ENCODE assay signal across 9 cellular contexts in genomic region chr2:219352448-219353023, GRCh38. TPM values are rescaled to one million over a fixed set of nuclear protein-coding genes. Genes with fewer than 3 reads are reported as not detected.
DNase-seq lines count a peak whose midpoint lies in the region; ATAC-seq, FAIRE-seq and TF ChIP-seq lines count a peak whose summit lies in the region.
"Had no signal": no experiment of that assay in that cellular context is flagged by ENCODE, and none has a peak within 500 bp of the region (broad histone marks: within the 10 kb centered on the region; RNA-seq: fewer than 3 reads in every experiment).

No MANE protein-coding gene starts in this region.

- CTCF ChIA-PET in H1 (lab: Charles Lee; ENCODE audit: partially characterized antibody), result interaction anchor here (0.6 to 8.0 kb wide), 32 partner anchors 8 to 272 kb away, joined by 3 to 91 read pairs (median 5); partner anchors contain the start of genes DNAJB2, GLB1L, RESP18 and STK16

- no peak overlapping the region for H2AFZ ChIP-seq in H1 (ENCODE audit: low read length)

- no peak overlapping the region for H3K4me2 ChIP-seq in H1 (ENCODE audit: insufficient read depth in 1 of 2, low read depth in 2 of 2, low read length in 2 of 2)

- H3K4ac ChIP-seq in H1 (replicated peaks; ENCODE audit: insufficient read length, low read depth, low read length), result no peak overlapping the region

- no peak overlapping the region for H3K56ac ChIP-seq in H1 (replicated peaks; ENCODE audit: insufficient read length, low read depth, low read length)

- no peak overlapping the region for H2BK5ac ChIP-seq in H1 (ENCODE audit: low read depth, low read length)

- H3K23ac ChIP-seq in H1 (ENCODE audit: insufficient read length), result no peak overlapping the region

- H4K91ac ChIP-seq in H1 (replicated peaks; ENCODE audit: insufficient read length, low read length), result no peak overlapping the region

- H3K9me3 ChIP-seq in H1 (ENCODE audit: insufficient read depth in 2 of 2, low read depth in 1 of 2, low read length in 1 of 2), result no peaks in the 10 kb centered on the region
- H3K9me3 ChIP-seq in mucosa of descending colon, result no peaks in the 10 kb centered on the region

- POLR2A ChIA-PET in H1 (lab: Charles Lee; ENCODE audit: partially characterized antibody), result no interaction called here

- TF ChIP-seq CTCF in H1 (IDR thresholded peaks at IDR 0.05; ENCODE audit: control extremely low read depth in 1 of 3, insufficient read depth in 1 of 3, low read depth in 1 of 3, low read length in 3 of 3) (peak; percentile 59 to 85 (median 81)), mucosa of descending colon (IDR thresholded peaks at IDR 0.05) (peak; percentile 45)

- H3K4me3 Mint-ChIP-seq in stimulated activated naive B cell treated with anti-CD40 and anti-IgM and Interleukin-4, amounts not matched to agents 10 μg/mL and 1 μg/mL and 100 μg/mL, for 72 hours, result no peak overlapping the region

- H3K79me2 ChIP-seq in H1 (ENCODE audit: control insufficient read depth in 1 of 2, insufficient read depth in 2 of 2, low read length in 2 of 2), result no peaks in the 10 kb centered on the region

- peak; percentile 74 to 77 for TF ChIP-seq RAD21 in H1 (IDR thresholded peaks at IDR 0.05 in 1 of 2, conservative IDR thresholded peaks at IDR 0.05 in 1 of 2; ENCODE audit: low read depth in 2 of 2, low read length in 2 of 2)

- no peaks in the 10 kb centered on the region for H3K23me2 ChIP-seq in H1 (ENCODE audit: low read depth, low read length)

- no peak for TF ChIP-seq POLR2A in H1 (IDR thresholded peaks at IDR 0.05; ENCODE audit: control extremely low read depth in 1 of 2, low read depth in 2 of 2, low read length in 2 of 2)

- H2BK12ac ChIP-seq in H1 (ENCODE audit: low read depth, low read length), result no peak overlapping the region

- H2AK5ac ChIP-seq in H1 (ENCODE audit: low read depth, low read length), result no peak overlapping the region

- H2BK120ac ChIP-seq in H1 (replicated peaks; ENCODE audit: low read depth, low read length), result no peak overlapping the region

- ATAC-seq in HG02981 (IDR thresholded peaks at IDR 0.05; ENCODE audit: unreplicated experiment) (peak; percentile 72), mucosa of descending colon (peak; percentile 84), GM18520 (IDR thresholded peaks at IDR 0.05; ENCODE audit: unreplicated experiment) (no peak)
- peak; percentile 78 to 84 for ATAC-seq in stimulated activated naive B cell treated with anti-CD40 and anti-IgM and Interleukin-4, amounts not matched to agents 10 μg/mL and 1 μg/mL and 100 μg/mL, for 72 hours (replicated peaks)

- no peak overlapping the region for H3K4me3 ChIP-seq in H1 (ENCODE audit: extremely low read depth in 1 of 4, insufficient read depth in 2 of 4, low read depth in 3 of 4, low read length in 4 of 4)
- H3K4me3 ChIP-seq in mucosa of descending colon, result no peak overlapping the region

- intact Hi-C loops in mucosa of descending colon (cut with DNase I, micrococcal nuclease), result no loop called here

- H3K9me3 Mint-ChIP-seq in stimulated activated naive B cell treated with anti-CD40 and anti-IgM and Interleukin-4, amounts not matched to agents 10 μg/mL and 1 μg/mL and 100 μg/mL, for 72 hours, result no peaks in the 10 kb centered on the region

- H2BK20ac ChIP-seq in H1 (ENCODE audit: low read length), result no peak overlapping the region

- peak; percentile 81 for FAIRE-seq in H1 (lab: Jason Lieb, UNC)
- FAIRE-seq: colon had no signal

- H3K36me3 Mint-ChIP-seq in stimulated activated naive B cell treated with anti-CD40 and anti-IgM and Interleukin-4, amounts not matched to agents 10 μg/mL and 1 μg/mL and 100 μg/mL, for 72 hours, result no peaks in the 10 kb centered on the region

- no peak overlapping the region for H3K27ac ChIP-seq in H1 (ENCODE audit: low read depth, low read length)

- H3K27ac Mint-ChIP-seq in stimulated activated naive B cell treated with anti-CD40 and anti-IgM and Interleukin-4, amounts not matched to agents 10 μg/mL and 1 μg/mL and 100 μg/mL, for 72 hours, result no peak overlapping the region

- no peaks in the 10 kb centered on the region for H3K79me1 ChIP-seq in H1 (ENCODE audit: low read depth, low read length)

- WGBS in H1 (ENCODE audit: extremely low coverage in 1 of 2, insufficient coverage in 1 of 2, insufficient read length in 1 of 2, insufficient replicate concordance in 2 of 2, low coverage in 1 of 2, low lambda C conversion rate in 2 of 2, missing lambda C conversion rate in 1 of 2), 2 experiments, result 49% methylated on average over 5 of the region's 5 CpGs; no CpG with 5 or more reads in 1 of the 2 experiments

- peaks cover 0 to 3% (median 0%) of the 10 kb centered on the region in 4 experiments; a peak in 1 of 7 replicates for H3K4me1 ChIP-seq in H1 (replicated peaks in 1 of 4; ENCODE audit: control insufficient read depth in 3 of 4, insufficient read depth in 4 of 4, low read length in 3 of 4)
- H3K4me1 ChIP-seq in mucosa of descending colon (ENCODE audit: low read depth), result no peaks in the 10 kb centered on the region

- no peak overlapping the region for H3K9ac ChIP-seq in H1 (replicated peaks in 1 of 4; ENCODE audit: extremely low read depth in 1 of 4, low read depth in 3 of 4, low read length in 3 of 4)

- H4K5ac ChIP-seq in H1 (ENCODE audit: insufficient read length, low read depth, low read length), result no peak overlapping the region

- no peak overlapping the region for H4K8ac ChIP-seq in H1 (ENCODE audit: extremely low read depth, insufficient read depth, low read length)

- H2BK15ac ChIP-seq in H1 (ENCODE audit: low read length), result no peak overlapping the region

- no peaks in the 10 kb centered on the region for H4K20me1 ChIP-seq in H1 (replicated peaks in 1 of 2; ENCODE audit: control insufficient read depth in 1 of 2, insufficient read depth in 2 of 2, low read length in 2 of 2)

- H3K36me3 ChIP-seq in H1 (ENCODE audit: control insufficient read depth in 2 of 4, insufficient read depth in 4 of 4, low read length in 3 of 4), result no peaks in the 10 kb centered on the region
- no peaks in the 10 kb centered on the region for H3K36me3 ChIP-seq in mucosa of descending colon (ENCODE audit: low read depth)

- peaks cover 4 to 13% (median 8%) of the 10 kb centered on the region in 4 experiments for H3K27me3 ChIP-seq in H1 (replicated peaks in 1 of 4; ENCODE audit: control insufficient read depth in 3 of 4, extremely low read depth in 1 of 4, insufficient read depth in 3 of 4, low read length in 3 of 4)

- DNase-seq in DMS153 treated with DMSO at 0.1 percent for 48 hours (lab: John Stamatoyannopoulos, UW; ENCODE audit: unreplicated experiment) (peak; percentile 75), NCI-H774 (lab: John Stamatoyannopoulos, UW) (peak; percentile 52), H1 (ENCODE audit: low read depth in 1 of 2, low spot score in 2 of 2) (peak; percentile 43 to 94), mucosa of descending colon (peak in 2 of 3 donors; percentile 47 to 78)
- peak; percentile 27 to 45 for DNase-seq in activated CD8-positive, alpha-beta memory T cell treated with anti-CD3 and anti-CD28 coated beads for 1 hour (ENCODE audit: extremely low read depth in 1 of 2, low read depth in 1 of 2)
- peak; percentile 15 for DNase-seq in stimulated activated naive B cell treated with anti-CD40 and anti-IgM and Interleukin-4, amounts not matched to agents 10 μg/mL and 1 μg/mL and 100 μg/mL, for 72 hours

- no peaks in the 10 kb centered on the region for H3K4me1 Mint-ChIP-seq in stimulated activated naive B cell treated with anti-CD40 and anti-IgM and Interleukin-4, amounts not matched to agents 10 μg/mL and 1 μg/mL and 100 μg/mL, for 72 hours

- no peak for TF ChIP-seq EP300 in H1 (IDR thresholded peaks at IDR 0.05; ENCODE audit: borderline replicate concordance in 1 of 2, low read depth in 2 of 2, low read length in 2 of 2)

- H3K18ac ChIP-seq in H1 (ENCODE audit: extremely low read depth, low read length), result no peak overlapping the region; the same call in 1 of the 2 replicates

- no peak overlapping the region for H3K14ac ChIP-seq in H1 (ENCODE audit: insufficient read length)

- peaks cover 54 to 64% of the 10 kb centered on the region in 2 donors for H3K27me3 Mint-ChIP-seq in stimulated activated naive B cell treated with anti-CD40 and anti-IgM and Interleukin-4, amounts not matched to agents 10 μg/mL and 1 μg/mL and 100 μg/mL, for 72 hours

TF ChIP-seq in H1, 55 proteins besides CTCF, POLR2A, EP300 and RAD21 (continues in another document):
- peak; percentile 96 for TF ChIP-seq MAFK (IDR thresholded peaks at IDR 0.05; ENCODE audit: low read depth, low read length)

RNA-seq across cellular contexts. Expression of gene RESP18, which starts 20.0 kb away (rescaled TPM):
- not detected in 2 replicates for total RNA-seq in H1 (2021; fragmentation: NEBNext Ultra II Directional; extraction: Animal tissue kit (Norgen Biotek cat#: 25700))
- 0.11 TPM in 1 of 2 replicates, not detected in the other for polyA plus RNA-seq in H1 (2011; rRNA removed)
- 0.10 TPM for polyA plus RNA-seq in H1 (2011; cell fraction: cytosol; rRNA removed)
- not detected for polyA plus RNA-seq in H1 (2011; cell fraction: nucleus; rRNA removed)
- not detected in 4 replicates for polyA plus RNA-seq in H1 (2012, experiment 1 of 2)
- polyA plus RNA-seq in H1 (2012, experiment 2 of 2), result not detected
- polyA plus RNA-seq in H1 (2013, experiment 1 of 2), result not detected
- polyA plus RNA-seq in H1 (2013, experiment 2 of 2), result not detected
- 0.35 TPM in 1 of 2 replicates, not detected in the other for polyA minus RNA-seq in H1 (2011; rRNA and poly(A)+ RNA removed)
- not detected for polyA minus RNA-seq in H1 (2011; cell fraction: cytosol; rRNA and poly(A)+ RNA removed)
- polyA minus RNA-seq in H1 (2011; cell fraction: nucleus; rRNA and poly(A)+ RNA removed), result not detected
- not detected for total RNA-seq in mucosa of descending colon

RNA-seq across cellular contexts. Expression of gene DNPEP, which starts 35.2 kb away (rescaled TPM):
- total RNA-seq in H1 (2021; fragmentation: NEBNext Ultra II Directional; extraction: Animal tissue kit (Norgen Biotek cat#: 25700)), result 59.8 and 64.2 TPM in 2 replicates
- 109 and 142 TPM in 2 replicates for polyA plus RNA-seq in H1 (2011; rRNA removed)
- 96.0 TPM for polyA plus RNA-seq in H1 (2011; cell fraction: cytosol; rRNA removed)
- 161 TPM for polyA plus RNA-seq in H1 (2011; cell fraction: nucleus; rRNA removed)
- polyA plus RNA-seq in H1 (2012, experiment 1 of 2), result 58.5 to 91.4 TPM (median 86.2 TPM) in 4 replicates
- 101 TPM for polyA plus RNA-seq in H1 (2012, experiment 2 of 2)
- polyA plus RNA-seq in H1 (2013, experiment 1 of 2), result 58.4 TPM
- polyA plus RNA-seq in H1 (2013, experiment 2 of 2), result 61.5 TPM
- polyA minus RNA-seq in H1 (2011; rRNA and poly(A)+ RNA removed), result 69.7 and 71.8 TPM in 2 replicates
- 32.7 TPM for polyA minus RNA-seq in H1 (2011; cell fraction: cytosol; rRNA and poly(A)+ RNA removed)
- 55.3 TPM for polyA minus RNA-seq in H1 (2011; cell fraction: nucleus; rRNA and poly(A)+ RNA removed)
- 100 to 1,000 TPM in 2 of 3 donors, 10 to 100 TPM in 1; 75.7 to 127 (median 125) TPM for total RNA-seq in mucosa of descending colon

RNA-seq across cellular contexts. Expression of gene PTPRN, which starts 43.3 kb away (rescaled TPM):
- 5.2 and 5.4 TPM in 2 replicates for total RNA-seq in H1 (2021; fragmentation: NEBNext Ultra II Directional; extraction: Animal tissue kit (Norgen Biotek cat#: 25700))
- polyA plus RNA-seq in H1 (2011; rRNA removed), result 8.2 and 17.4 TPM in 2 replicates
- 8.2 TPM for polyA plus RNA-seq in H1 (2011; cell fraction: cytosol; rRNA removed)
- polyA plus RNA-seq in H1 (2011; cell fraction: nucleus; rRNA removed), result 17.7 TPM
- polyA plus RNA-seq in H1 (2012, experiment 1 of 2), result 5.5 to 8.5 TPM (median 7.6 TPM) in 4 replicates
- polyA plus RNA-seq in H1 (2012, experiment 2 of 2), result 5.3 TPM
- polyA plus RNA-seq in H1 (2013, experiment 1 of 2), result 14.0 TPM
- polyA plus RNA-seq in H1 (2013, experiment 2 of 2), result 13.1 TPM
- 6.9 and 11.9 TPM in 2 replicates for polyA minus RNA-seq in H1 (2011; rRNA and poly(A)+ RNA removed)
- 7.1 TPM for polyA minus RNA-seq in H1 (2011; cell fraction: cytosol; rRNA and poly(A)+ RNA removed)
- polyA minus RNA-seq in H1 (2011; cell fraction: nucleus; rRNA and poly(A)+ RNA removed), result 6.9 TPM
- 10 to 100 TPM in 1 of 3 donors, 1 to 10 TPM in 1, under 1 TPM in 1; 0.72 to 13.0 (median 1.0) TPM for total RNA-seq in mucosa of descending colon

Comparison
In these comparisons a context has a peak if more than half of its experiments do, and no peak if none do; other contexts are left out.
1. DNase-seq: peak in every context shown above with its lines; median percentile 75 in DMS153 treated with DMSO at 0.1 percent for 48 hours; 68 in H1; 62 in mucosa of descending colon; 52 in NCI-H774; 36 in activated CD8-positive, alpha-beta memory T cell treated with anti-CD3 and anti-CD28 coated beads for 1 hour; 15 in stimulated activated naive B cell treated with anti-CD40 and anti-IgM and Interleukin-4, amounts not matched to agents 10 μg/mL and 1 μg/mL and 100 μg/mL, for 72 hours.